Comparison of ENCODE assay signal across 1 cellular context in the genomic region with DNA sequence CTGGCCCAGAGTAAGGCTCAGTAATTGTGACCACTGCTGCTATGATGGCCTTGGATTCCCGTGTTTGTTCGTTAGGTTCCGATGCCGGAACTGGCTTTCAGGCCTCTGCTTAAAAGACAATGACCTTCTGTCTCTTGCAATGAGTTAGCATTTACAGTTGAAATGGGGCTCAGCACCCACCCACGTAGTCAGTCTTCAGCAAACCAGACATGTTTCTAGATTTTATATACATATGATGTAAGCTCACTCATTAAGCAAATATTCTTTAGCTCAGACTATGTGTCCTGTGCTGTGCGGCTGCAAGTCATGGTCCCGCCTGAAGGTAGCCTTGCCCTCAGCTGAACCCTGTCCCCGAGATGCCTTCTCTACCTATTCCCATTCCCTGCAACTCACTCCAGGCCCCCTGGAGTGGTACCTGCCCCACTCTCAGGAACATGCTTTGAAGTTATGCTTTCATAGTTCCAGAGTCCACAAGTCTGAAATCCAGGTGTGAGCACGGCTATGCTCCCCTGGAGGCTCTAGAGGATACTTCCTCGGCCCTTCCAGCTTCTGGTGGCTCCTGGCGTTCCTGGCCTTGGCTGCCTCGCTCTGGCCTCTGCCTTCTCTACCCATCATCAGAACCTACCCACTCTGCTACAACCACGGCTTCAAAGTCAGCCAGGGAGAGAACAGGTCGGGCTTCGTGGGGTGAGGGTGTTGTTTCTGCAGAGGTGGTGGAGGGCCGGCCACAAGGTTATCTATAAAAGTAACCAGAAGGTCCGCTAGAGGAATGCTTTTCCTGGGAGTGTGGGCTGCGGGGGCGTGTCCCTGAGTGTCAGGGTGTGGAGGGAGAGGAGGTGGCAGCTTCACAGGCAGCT.
TF ChIP-seq lines count a peak whose summit lies in the region.

No MANE protein-coding gene starts in this region.

TF ChIP-seq in WTC11, 78 proteins besides CTCF, POLR2A, EP300 and RAD21 (continued from another document):
- TF ChIP-seq, protein P1, sequence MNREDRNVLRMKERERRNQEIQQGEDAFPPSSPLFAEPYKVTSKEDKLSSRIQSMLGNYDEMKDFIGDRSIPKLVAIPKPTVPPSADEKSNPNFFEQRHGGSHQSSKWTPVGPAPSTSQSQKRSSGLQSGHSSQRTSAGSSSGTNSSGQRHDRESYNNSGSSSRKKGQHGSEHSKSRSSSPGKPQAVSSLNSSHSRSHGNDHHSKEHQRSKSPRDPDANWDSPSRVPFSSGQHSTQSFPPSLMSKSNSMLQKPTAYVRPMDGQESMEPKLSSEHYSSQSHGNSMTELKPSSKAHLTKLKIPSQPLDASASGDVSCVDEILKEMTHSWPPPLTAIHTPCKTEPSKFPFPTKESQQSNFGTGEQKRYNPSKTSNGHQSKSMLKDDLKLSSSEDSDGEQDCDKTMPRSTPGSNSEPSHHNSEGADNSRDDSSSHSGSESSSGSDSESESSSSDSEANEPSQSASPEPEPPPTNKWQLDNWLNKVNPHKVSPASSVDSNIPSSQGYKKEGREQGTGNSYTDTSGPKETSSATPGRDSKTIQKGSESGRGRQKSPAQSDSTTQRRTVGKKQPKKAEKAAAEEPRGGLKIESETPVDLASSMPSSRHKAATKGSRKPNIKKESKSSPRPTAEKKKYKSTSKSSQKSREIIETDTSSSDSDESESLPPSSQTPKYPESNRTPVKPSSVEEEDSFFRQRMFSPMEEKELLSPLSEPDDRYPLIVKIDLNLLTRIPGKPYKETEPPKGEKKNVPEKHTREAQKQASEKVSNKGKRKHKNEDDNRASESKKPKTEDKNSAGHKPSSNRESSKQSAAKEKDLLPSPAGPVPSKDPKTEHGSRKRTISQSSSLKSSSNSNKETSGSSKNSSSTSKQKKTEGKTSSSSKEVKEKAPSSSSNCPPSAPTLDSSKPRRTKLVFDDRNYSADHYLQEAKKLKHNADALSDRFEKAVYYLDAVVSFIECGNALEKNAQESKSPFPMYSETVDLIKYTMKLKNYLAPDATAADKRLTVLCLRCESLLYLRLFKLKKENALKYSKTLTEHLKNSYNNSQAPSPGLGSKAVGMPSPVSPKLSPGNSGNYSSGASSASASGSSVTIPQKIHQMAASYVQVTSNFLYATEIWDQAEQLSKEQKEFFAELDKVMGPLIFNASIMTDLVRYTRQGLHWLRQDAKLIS (CRISPR knock-in tag; IDR thresholded peaks at IDR 0.05; ENCODE audit: borderline replicate concordance) = no peak
- TF ChIP-seq TP53 (CRISPR knock-in tag; IDR thresholded peaks at IDR 0.05) (no peak), GABPB1 (CRISPR knock-in tag; IDR thresholded peaks at IDR 0.05) (peak; percentile 46; the same call in 1 of the 2 replicates), JUN (CRISPR knock-in tag; IDR thresholded peaks at IDR 0.05) (no peak), ZNF219 (CRISPR knock-in tag; IDR thresholded peaks at IDR 0.05; ENCODE audit: borderline replicate concordance) (no peak)
